ENCODE assay signal across 14 cellular contexts in the genomic region with DNA sequence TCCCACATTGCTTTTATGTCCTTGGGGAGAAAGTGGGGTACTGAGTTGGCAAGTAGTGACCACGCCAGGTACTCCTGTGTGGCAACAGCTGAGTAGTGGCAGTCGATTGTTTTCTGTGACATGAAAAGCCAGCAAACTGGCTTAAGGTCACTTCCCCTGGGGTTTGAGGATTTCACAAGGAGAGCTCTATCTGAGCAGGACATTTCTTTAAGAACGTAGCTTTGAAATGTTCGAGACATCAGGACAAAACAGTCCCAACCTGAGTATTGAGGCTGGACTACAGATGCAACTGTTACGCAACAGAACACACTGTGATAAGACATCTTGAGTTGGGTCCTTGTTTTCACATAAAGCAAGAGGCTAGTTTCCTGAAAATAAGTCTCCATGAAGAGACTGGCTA.
DNase-seq lines count a peak whose midpoint lies in the region; ATAC-seq and TF ChIP-seq lines count a peak whose summit lies in the region.
"Had no signal": no experiment of that assay in that cellular context is flagged by ENCODE, and none has a peak within 500 bp of the region (broad histone marks: within the 10 kb centered on the region; RNA-seq: fewer than 3 reads in every experiment).

No MANE protein-coding gene starts in this region.

- H3K27me3 ChIP-seq in right atrium auricular region: no peaks in the 10 kb centered on the region
- H3K27me3 ChIP-seq: body of pancreas, vagina had no signal

- CTCF ChIA-PET in activated CD8-positive, alpha-beta memory T cell treated with anti-CD3 and anti-CD28 coated beads, Interleukin-2, amount 10 ng/mL, durations not matched to agents 7 days and 5 days (lab: Charles Lee): interaction anchor here (1.0 to 1.3 kb wide), 2 partner anchors 9 to 159 kb away, joined by 3 read pairs; no protein-coding TSS in a partner anchor

- peaks cover 97% of the 10 kb centered on the region for H3K36me3 Mint-ChIP-seq in activated T-cell treated with anti-CD3 and anti-CD28 coated beads, Interleukin-2, amount 50 U/mL, for 24 hours (ENCODE audit: low read depth)
- H3K36me3 Mint-ChIP-seq in activated T-cell treated with anti-CD3 and anti-CD28 coated beads, Interleukin-2, amount 50 U/mL, for 4 hours (ENCODE audit: insufficient read depth): peaks cover 71% of the 10 kb centered on the region
- H3K36me3 Mint-ChIP-seq in activated CD8-positive, alpha-beta memory T cell treated with anti-CD3 and anti-CD28 coated beads, Interleukin-2, amount 10 ng/mL, durations not matched to agents 7 days and 5 days: peaks cover 54% of the 10 kb centered on the region

- TF ChIP-seq CTCF in right atrium auricular region (IDR thresholded peaks at IDR 0.05): no peak

- ATAC-seq in activated T-cell treated with anti-CD3 and anti-CD28 coated beads, Interleukin-2, amount 50 U/mL, for 4 hours: no peak
- ATAC-seq in activated CD8-positive, alpha-beta memory T cell treated with anti-CD3 and anti-CD28 coated beads, Interleukin-2, amount 10 ng/mL, durations not matched to agents 7 days and 5 days: no peak
- ATAC-seq: body of pancreas, left colon had no signal

- H3K4me1 ChIP-seq in right atrium auricular region: peaks cover 0 to 32% of the 10 kb centered on the region in 2 donors

- H3K4me3 ChIP-seq in right atrium auricular region: no peak overlapping the region
- H3K4me3 ChIP-seq: body of pancreas, vagina had no signal

- no peak overlapping the region for H3K4me3 Mint-ChIP-seq in activated T-cell treated with anti-CD3 and anti-CD28 coated beads, Interleukin-2, amount 50 U/mL, for 24 hours
- H3K4me3 Mint-ChIP-seq in activated T-cell treated with anti-CD3 and anti-CD28 coated beads, Interleukin-2, amount 50 U/mL, for 4 hours: no peak overlapping the region
- no peak overlapping the region for H3K4me3 Mint-ChIP-seq in activated CD8-positive, alpha-beta memory T cell treated with anti-CD3 and anti-CD28 coated beads, Interleukin-2, amount 10 ng/mL, durations not matched to agents 7 days and 5 days

- H3K36me3 ChIP-seq in right atrium auricular region: peaks cover 75% of the 10 kb centered on the region

- H3K9me3 Mint-ChIP-seq in activated T-cell treated with anti-CD3 and anti-CD28 coated beads, Interleukin-2, amount 50 U/mL, for 24 hours: no peaks in the 10 kb centered on the region
- no peaks in the 10 kb centered on the region for H3K9me3 Mint-ChIP-seq in activated T-cell treated with anti-CD3 and anti-CD28 coated beads, Interleukin-2, amount 50 U/mL, for 4 hours
- H3K9me3 Mint-ChIP-seq in activated CD8-positive, alpha-beta memory T cell treated with anti-CD3 and anti-CD28 coated beads, Interleukin-2, amount 10 ng/mL, durations not matched to agents 7 days and 5 days (ENCODE audit: low read depth): no peaks in the 10 kb centered on the region

- H3K27me3 Mint-ChIP-seq in activated T-cell treated with anti-CD3 and anti-CD28 coated beads, Interleukin-2, amount 50 U/mL, for 24 hours: no peaks in the 10 kb centered on the region
- no peaks in the 10 kb centered on the region for H3K27me3 Mint-ChIP-seq in activated T-cell treated with anti-CD3 and anti-CD28 coated beads, Interleukin-2, amount 50 U/mL, for 4 hours (ENCODE audit: low read depth)
- no peaks in the 10 kb centered on the region for H3K27me3 Mint-ChIP-seq in activated CD8-positive, alpha-beta memory T cell treated with anti-CD3 and anti-CD28 coated beads, Interleukin-2, amount 10 ng/mL, durations not matched to agents 7 days and 5 days

- no peaks in the 10 kb centered on the region for H3K9me3 ChIP-seq in right atrium auricular region
- H3K9me3 ChIP-seq: body of pancreas, vagina had no signal

- peak overlapping the region; percentile 8 to 19 for H3K27ac ChIP-seq in right atrium auricular region
- H3K27ac ChIP-seq in substantia nigra (ENCODE audit: low read depth, low read length, poor library complexity, severe bottlenecking): peak overlapping the region; percentile 71

- peak overlapping the region; percentile 90 for H3K27ac Mint-ChIP-seq in activated T-cell treated with anti-CD3 and anti-CD28 coated beads, Interleukin-2, amount 50 U/mL, for 24 hours
- H3K27ac Mint-ChIP-seq in activated CD8-positive, alpha-beta memory T cell treated with anti-CD3 and anti-CD28 coated beads, Interleukin-2, amount 10 ng/mL, durations not matched to agents 7 days and 5 days: peak overlapping the region; percentile 12

- no peak for DNase-seq in activated T-cell treated with anti-CD3 and anti-CD28 coated beads, Interleukin-2, amount 50 U/mL, for 24 hours
- no peak for DNase-seq in activated T-cell treated with anti-CD3 and anti-CD28 coated beads, Interleukin-2, amount 50 U/mL, for 4 hours
- no peak for DNase-seq in activated CD8-positive, alpha-beta memory T cell treated with anti-CD3 and anti-CD28 coated beads, Interleukin-2, amount 10 ng/mL, durations not matched to agents 7 days and 5 days
- DNase-seq in right atrium auricular region (ENCODE audit: low spot score) (no peak), substantia nigra (lab: John Stamatoyannopoulos, UW) (no peak), iPS-NIHi11 (ENCODE audit: low spot score) (no peak), NCI-H748 treated with DMSO at 0.1 percent for 48 hours (lab: John Stamatoyannopoulos, UW) (no peak), SW 1271 (lab: John Stamatoyannopoulos, UW) (no peak)
- DNase-seq: activated CD4-positive, alpha-beta T cell treated with anti-CD3 and anti-CD28 coated beads for 4 hours; body of pancreas; EL; left colon; RPMI8226 had no signal

- H3K4me1 Mint-ChIP-seq in activated T-cell treated with anti-CD3 and anti-CD28 coated beads, Interleukin-2, amount 50 U/mL, for 24 hours (ENCODE audit: low read depth): peaks cover 69% of the 10 kb centered on the region
- peaks cover 36% of the 10 kb centered on the region for H3K4me1 Mint-ChIP-seq in activated T-cell treated with anti-CD3 and anti-CD28 coated beads, Interleukin-2, amount 50 U/mL, for 4 hours (ENCODE audit: low read depth)
- peaks cover 37% of the 10 kb centered on the region for H3K4me1 Mint-ChIP-seq in activated CD8-positive, alpha-beta memory T cell treated with anti-CD3 and anti-CD28 coated beads, Interleukin-2, amount 10 ng/mL, durations not matched to agents 7 days and 5 days
